1 cellular context compared by ENCODE assay signal in genomic region chr20:56382696-56383095, GRCh38.
TF ChIP-seq lines count a peak whose summit lies in the region.

No MANE protein-coding gene starts in this region.

TF ChIP-seq in GM12878, 131 proteins besides CTCF, POLR2A, EP300 and RAD21:
- no peak for TF ChIP-seq ATF2 (IDR thresholded peaks at IDR 0.05; ENCODE audit: low read length)
- no peak for TF ChIP-seq RBBP5 (conservative IDR thresholded peaks at IDR 0.05)
- TF ChIP-seq ZBTB4 (CRISPR knock-in tag; IDR thresholded peaks at IDR 0.05) = no peak
- no peak for TF ChIP-seq GABPA (IDR thresholded peaks at IDR 0.05; ENCODE audit: low read depth)
- TF ChIP-seq SP1 (IDR thresholded peaks at IDR 0.05; ENCODE audit: low read depth, low read length) = no peak
- TF ChIP-seq TARDBP (IDR thresholded peaks at IDR 0.05; ENCODE audit: borderline replicate concordance) = no peak
- TF ChIP-seq SMAD5 (IDR thresholded peaks at IDR 0.05; ENCODE audit: low read depth) = no peak
- no peak for TF ChIP-seq CBX5 (IDR thresholded peaks at IDR 0.05; ENCODE audit: low read depth)
- TF ChIP-seq BRCA1 (IDR thresholded peaks at IDR 0.05; ENCODE audit: low read depth, low read length) = no peak
- no peak for TF ChIP-seq TCF12 (IDR thresholded peaks at IDR 0.05; ENCODE audit: low read depth, low read length)
- TF ChIP-seq GATAD2B (conservative IDR thresholded peaks at IDR 0.05; ENCODE audit: low read depth) = no peak
- no peak for TF ChIP-seq ASH2L (IDR thresholded peaks at IDR 0.05; ENCODE audit: borderline replicate concordance, low read depth)
- TF ChIP-seq RCOR1 (conservative IDR thresholded peaks at IDR 0.05; ENCODE audit: low read depth, low read length) = no peak
- no peak for TF ChIP-seq NR2C2 (IDR thresholded peaks at IDR 0.05; ENCODE audit: borderline replicate concordance, control insufficient read depth, insufficient read length, low read depth)
- TF ChIP-seq CHD4 (IDR thresholded peaks at IDR 0.05) = no peak
- TF ChIP-seq ELK1 (IDR thresholded peaks at IDR 0.05; ENCODE audit: low read depth, low read length) = no peak
